In the genomic region with DNA sequence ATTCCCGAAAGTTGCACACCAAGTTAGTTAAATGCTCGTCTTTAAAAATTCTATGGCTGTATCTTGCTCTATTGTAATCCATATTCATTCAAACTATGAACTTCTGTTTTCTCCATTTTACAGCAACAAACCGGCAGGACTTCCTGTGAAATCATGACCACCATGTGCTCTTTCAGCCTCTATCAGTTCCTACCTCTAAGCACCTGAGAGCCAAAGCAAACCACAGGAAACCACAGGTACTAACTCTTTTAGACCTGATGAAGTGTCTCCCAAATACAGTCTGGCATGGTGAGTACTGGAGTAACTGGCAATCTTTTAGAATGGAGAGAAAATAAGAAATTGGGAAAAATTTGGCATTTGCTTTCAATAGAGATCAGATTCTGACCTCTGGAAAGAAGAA, we compare ENCODE assay signal across 18 cellular contexts.
"Had no signal": no experiment of that assay in that cellular context is flagged by ENCODE, and none has a peak within 500 bp of the region (broad histone marks: within the 10 kb centered on the region; RNA-seq: fewer than 3 reads in every experiment).

No MANE protein-coding gene starts in this region.

- H3K27ac ChIP-seq: RWPE1 had no signal

- H3K4me2 ChIP-seq: SK-N-SH had no signal

- DNase-seq: KBM-7; NCI-H1092 treated with DMSO at 0.1 percent for 48 hours; NCI-H1436; NCI-H187; NCI-H2029; NCI-H2081 treated with DMSO at 0.1 percent for 48 hours; NCI-H2171; NCI-H226; NCI-H446; NCI-H510A; NCI-H524 treated with DMSO at 0.1 percent for 48 hours; NCI-H69; NCI-H774; NK-92 treated with Interleukin-12 subunit alpha and Interleukin-12 subunit beta, amount 100 ng/mL, for 24 hours; SHP77; SK-N-SH; T-helper 1 cell had no signal

- H3K9me3 ChIP-seq: SK-N-SH had no signal

- H3K9ac ChIP-seq: SK-N-SH had no signal
